In genomic region chr3:138936763-138937689, GRCh38 we compare ENCODE assay signal across 1 cellular context.
A peak's percentile ranks its signal among the peaks of the same experiment; 100 is the strongest.
TF ChIP-seq lines count a peak whose summit lies in the region.

No MANE protein-coding gene starts in this region.

TF ChIP-seq in K562, 482 proteins besides CTCF, POLR2A, EP300 and RAD21 (continued from another document):
- TF ChIP-seq ZBTB33 (CRISPR knock-in tag; IDR thresholded peaks at IDR 0.05): peak; percentile 92
- no peak for TF ChIP-seq IRF1 (CRISPR knock-in tag; IDR thresholded peaks at IDR 0.05; ENCODE audit: borderline replicate concordance)
- peak; percentile 82 for TF ChIP-seq NFIC (IDR thresholded peaks at IDR 0.05)
- TF ChIP-seq FOXM1 (IDR thresholded peaks at IDR 0.05; ENCODE audit: low read depth): no peak
- no peak for TF ChIP-seq FOXM1 (CRISPR knock-in tag; IDR thresholded peaks at IDR 0.05; ENCODE audit: low read depth)
